ENCODE assay signal across 12 cellular contexts in genomic region chr13:19169496-19169895, GRCh38. TPM values are rescaled to one million over a fixed set of nuclear protein-coding genes. Genes with fewer than 3 reads are reported as not detected.
"Had no signal": no experiment of that assay in that cellular context is flagged by ENCODE, and none has a peak within 500 bp of the region (broad histone marks: within the 10 kb centered on the region; RNA-seq: fewer than 3 reads in every experiment).

No MANE protein-coding gene starts in this region.

- H3K4me3 ChIP-seq: GM23248, GM23338, HAP-1 had no signal

- H3K4me1 ChIP-seq: HAP-1 had no signal

- ATAC-seq: GM23338, HCT116 had no signal

- FAIRE-seq: H1, H54 had no signal

- H3K27ac ChIP-seq: GM23248 had no signal

- H3K9ac ChIP-seq: GM23248 had no signal

- DNase-seq: GM23248, GOT3, H7, H9, HCEC 1CT, HFFc6 had no signal

- H3K9me3 ChIP-seq: HAP-1 had no signal

- H3K36me3 ChIP-seq: HAP-1 had no signal

RNA-seq across cellular contexts. Expression of gene TUBA3C, which starts 12.1 kb away (rescaled TPM):
- total RNA-seq: GM23248, GM23338, H1, H4, H7, H9, HFFc6 had no signal
- polyA plus RNA-seq: GM23248, GM23338, H1 had no signal
